10 cellular contexts compared by ENCODE assay signal in genomic region chr1:1347026-1347595, GRCh38. TPM values are rescaled to one million over a fixed set of nuclear protein-coding genes. Genes with fewer than 3 reads are reported as not detected.
DNase-seq lines count a peak whose midpoint lies in the region; ATAC-seq and TF ChIP-seq lines count a peak whose summit lies in the region.
"Had no signal": no experiment of that assay in that cellular context is flagged by ENCODE, and none has a peak within 500 bp of the region (broad histone marks: within the 10 kb centered on the region; RNA-seq: fewer than 3 reads in every experiment).

No MANE protein-coding gene starts in this region.

- H3K27me3 ChIP-seq in breast epithelium (no peaks in the 10 kb centered on the region), upper lobe of right lung (no peaks in the 10 kb centered on the region), gastroesophageal sphincter (no peaks in the 10 kb centered on the region)
- peaks cover under 1% of the 10 kb centered on the region for H3K27me3 ChIP-seq in effector memory CD4-positive, alpha-beta T cell (replicated peaks; ENCODE audit: control insufficient read depth, insufficient read depth, low read length, poor library complexity, severe bottlenecking)

- H3K9me3 ChIP-seq in breast epithelium (no peaks in the 10 kb centered on the region), mesodermal cell (ENCODE audit: control insufficient read depth, low read length) (no peaks in the 10 kb centered on the region), upper lobe of right lung (no peaks in the 10 kb centered on the region), gastroesophageal sphincter (no peaks in the 10 kb centered on the region)
- H3K9me3 ChIP-seq in effector memory CD4-positive, alpha-beta T cell (ENCODE audit: control insufficient read depth, low read length) = no peaks in the 10 kb centered on the region

- no peak overlapping the region for H3K27ac Mint-ChIP-seq in activated naive CD4-positive, alpha-beta T cell treated with anti-CD3 and anti-CD28 coated beads, Interleukin-2, amount 50 U/mL, for 24 hours

- H3K27me3 Mint-ChIP-seq in activated naive CD4-positive, alpha-beta T cell treated with anti-CD3 and anti-CD28 coated beads, Interleukin-2, amount 50 U/mL, for 24 hours = no peaks in the 10 kb centered on the region

- H3K36me3 ChIP-seq in breast epithelium (no peaks in the 10 kb centered on the region), mesodermal cell (ENCODE audit: control insufficient read depth, insufficient read depth, low read length) (no peaks in the 10 kb centered on the region), upper lobe of right lung (no peaks in the 10 kb centered on the region), gastroesophageal sphincter (peaks cover 0 to 5% of the 10 kb centered on the region in 2 donors)
- H3K36me3 ChIP-seq in effector memory CD4-positive, alpha-beta T cell (ENCODE audit: control insufficient read depth, insufficient read depth, low read length) = no peaks in the 10 kb centered on the region

- no peak for TF ChIP-seq EP300 in gastroesophageal sphincter (IDR thresholded peaks at IDR 0.05)

- WGBS in mesodermal cell (ENCODE audit: insufficient coverage in 2 of 2), 2 experiments = 83 to 94% methylated on average over 6 to 10 of the region's 10 CpGs
- 67% methylated on average over 1 of the region's 10 CpGs; no CpG with 5 or more reads in 1 of the 2 donors for whole genome bisulfite sequencing in gastroesophageal sphincter (ENCODE audit: low coverage in 1 of 2), 2 donors

- intact Hi-C loops in breast epithelium (cut with DNase I; ENCODE audit: low total_unique reads) (no loop called here), upper lobe of right lung (cut with DNase I) (no loop called here)

- no peak for TF ChIP-seq CTCF in breast epithelium (IDR thresholded peaks at IDR 0.05)
- no peak for TF ChIP-seq CTCF in upper lobe of right lung (IDR thresholded peaks at IDR 0.05)
- no peak for TF ChIP-seq CTCF in gastroesophageal sphincter (IDR thresholded peaks at IDR 0.05)

- H3K27ac ChIP-seq in breast epithelium (peak overlapping the region; percentile 65 to 89), mesodermal cell (ENCODE audit: low read depth, low read length, severe bottlenecking) (no peak overlapping the region), upper lobe of right lung (no peak overlapping the region), gastroesophageal sphincter (peak overlapping the region in 2 of 4 donors; percentile 81 to 91)
- no peak overlapping the region for H3K27ac ChIP-seq in effector memory CD4-positive, alpha-beta T cell (ENCODE audit: insufficient read depth, low read length, poor library complexity, severe bottlenecking)

- peak overlapping the region; percentile 78 for H3K4me3 Mint-ChIP-seq in activated naive CD4-positive, alpha-beta T cell treated with anti-CD3 and anti-CD28 coated beads, Interleukin-2, amount 50 U/mL, for 24 hours

- DNase-seq in activated naive CD4-positive, alpha-beta T cell treated with anti-CD3 and anti-CD28 coated beads, Interleukin-2, amount 50 U/mL, for 16 hours = no peak
- DNase-seq in breast epithelium (ENCODE audit: low spot score in 2 of 2) = no peak
- DNase-seq in upper lobe of right lung = no peak
- no peak for DNase-seq in effector memory CD4-positive, alpha-beta T cell
- DNase-seq in NCI-H774 (lab: John Stamatoyannopoulos, UW) = no peak
- DNase-seq: midbrain, NCI-H2171 treated with DMSO at 0.1 percent for 48 hours had no signal

- peak overlapping the region; percentile 65 to 99 (median 76) for H3K4me3 ChIP-seq in breast epithelium
- peak overlapping the region; percentile 54 for H3K4me3 ChIP-seq in mesodermal cell (ENCODE audit: extremely low read depth, insufficient read depth, low read length, poor library complexity, severe bottlenecking)
- peak overlapping the region; percentile 58 for H3K4me3 ChIP-seq in upper lobe of right lung
- H3K4me3 ChIP-seq in effector memory CD4-positive, alpha-beta T cell (ENCODE audit: insufficient read depth, low read depth, low read length, poor library complexity, severe bottlenecking) = no peak overlapping the region
- peak overlapping the region in 1 of 2 donors; percentile 88 for H3K4me3 ChIP-seq in gastroesophageal sphincter

- H3K4me1 ChIP-seq in breast epithelium (peaks cover 9 to 31% of the 10 kb centered on the region in 2 donors), mesodermal cell (ENCODE audit: control insufficient read depth, insufficient read depth, low read length, poor library complexity, severe bottlenecking) (peaks cover 26% of the 10 kb centered on the region), upper lobe of right lung (peaks cover 34% of the 10 kb centered on the region), gastroesophageal sphincter (peaks cover 0 to 64% (median 37%) of the 10 kb centered on the region in 3 donors)
- H3K4me1 ChIP-seq in effector memory CD4-positive, alpha-beta T cell (ENCODE audit: control insufficient read depth, insufficient read depth, low read length, poor library complexity, severe bottlenecking) = peaks cover 18% of the 10 kb centered on the region

- H3K9me3 Mint-ChIP-seq in activated naive CD4-positive, alpha-beta T cell treated with anti-CD3 and anti-CD28 coated beads, Interleukin-2, amount 50 U/mL, for 24 hours = no peaks in the 10 kb centered on the region

- ATAC-seq in upper lobe of right lung = no peak
- no peak for ATAC-seq in gastroesophageal sphincter

- TF ChIP-seq POLR2A in breast epithelium (IDR thresholded peaks at IDR 0.05) = no peak
- TF ChIP-seq POLR2A in gastroesophageal sphincter (IDR thresholded peaks at IDR 0.05) = no peak

- peaks cover 16% of the 10 kb centered on the region for H3K4me1 Mint-ChIP-seq in activated naive CD4-positive, alpha-beta T cell treated with anti-CD3 and anti-CD28 coated beads, Interleukin-2, amount 50 U/mL, for 24 hours

- H3K36me3 Mint-ChIP-seq in activated naive CD4-positive, alpha-beta T cell treated with anti-CD3 and anti-CD28 coated beads, Interleukin-2, amount 50 U/mL, for 24 hours = no peaks in the 10 kb centered on the region

RNA-seq across cellular contexts. Expression of gene DVL1, which starts 2.1 kb away (rescaled TPM):
- 10 to 100 TPM; 55.2 to 70.1 (median 55.2) TPM for total RNA-seq in breast epithelium
- 41.8 TPM for polyA plus RNA-seq in mesodermal cell (2013, experiment 1 of 2)
- 32.0 TPM for polyA plus RNA-seq in mesodermal cell (2013, experiment 2 of 2)
- 66.0 TPM for total RNA-seq in upper lobe of right lung
- 100 to 1,000 TPM in 1 of 4 donors, 10 to 100 TPM in 3; 84.4 to 174 (median 88.9) TPM for total RNA-seq in gastroesophageal sphincter

RNA-seq across cellular contexts. Expression of gene MXRA8, which starts 11.2 kb away (rescaled TPM):
- total RNA-seq in breast epithelium = 100 to 1,000 TPM in 1 of 3 donors, 10 to 100 TPM in 2; 93.4 to 308 (median 99.8) TPM
- polyA plus RNA-seq in mesodermal cell (2013, experiment 1 of 2) = 234 TPM
- polyA plus RNA-seq in mesodermal cell (2013, experiment 2 of 2) = 205 TPM
- total RNA-seq in upper lobe of right lung = 66.3 TPM
- 100 to 1,000 TPM in 1 of 4 donors, 10 to 100 TPM in 3; 69.8 to 105 (median 85.4) TPM for total RNA-seq in gastroesophageal sphincter

RNA-seq across cellular contexts. Expression of gene TAS1R3, which starts 16.0 kb away (rescaled TPM):
- total RNA-seq in breast epithelium = under 1 TPM in 2 of 3 donors, not detected in 1; 0.16 to 0.33 TPM
- polyA plus RNA-seq in mesodermal cell (2013, experiment 1 of 2) = 0.11 TPM
- 0.10 TPM for polyA plus RNA-seq in mesodermal cell (2013, experiment 2 of 2)
- total RNA-seq in upper lobe of right lung = 0.32 TPM
- under 1 TPM in 3 of 4 donors, not detected in 1; 0.12 to 0.54 (median 0.40) TPM for total RNA-seq in gastroesophageal sphincter

RNA-seq across cellular contexts. Expression of gene CPTP, which starts 22.5 kb away (rescaled TPM):
- total RNA-seq in breast epithelium (10 to 100 TPM in 2 of 3 donors, 1 to 10 TPM in 1; 9.0 to 16.4 (median 13.4) TPM), upper lobe of right lung (20.4 TPM), gastroesophageal sphincter (10 to 100 TPM; 10.4 to 42.7 (median 30.1) TPM)
- 15.0 TPM for polyA plus RNA-seq in mesodermal cell (2013, experiment 1 of 2)
- 11.1 TPM for polyA plus RNA-seq in mesodermal cell (2013, experiment 2 of 2)

RNA-seq across cellular contexts. Expression of gene INTS11, which starts 22.7 kb away (rescaled TPM):
- total RNA-seq in breast epithelium = 100 to 1,000 TPM in 2 of 3 donors, 10 to 100 TPM in 1; 68.6 to 125 (median 119) TPM
- 73.6 TPM for polyA plus RNA-seq in mesodermal cell (2013, experiment 1 of 2)
- polyA plus RNA-seq in mesodermal cell (2013, experiment 2 of 2) = 63.0 TPM
- total RNA-seq in upper lobe of right lung = 81.9 TPM
- 100 to 1,000 TPM in 1 of 4 donors, 10 to 100 TPM in 3; 62.0 to 119 (median 96.4) TPM for total RNA-seq in gastroesophageal sphincter

Comparison
In these comparisons a context has a peak if more than half of its experiments do, and no peak if none do; other contexts are left out.
1. H3K27ac ChIP-seq: peak in breast epithelium (2 of 2); none in mesodermal cell (single experiment), upper lobe of right lung (single experiment) and effector memory CD4-positive, alpha-beta T cell (single experiment).